ENCODE assay signal across 8 cellular contexts in the genomic region with DNA sequence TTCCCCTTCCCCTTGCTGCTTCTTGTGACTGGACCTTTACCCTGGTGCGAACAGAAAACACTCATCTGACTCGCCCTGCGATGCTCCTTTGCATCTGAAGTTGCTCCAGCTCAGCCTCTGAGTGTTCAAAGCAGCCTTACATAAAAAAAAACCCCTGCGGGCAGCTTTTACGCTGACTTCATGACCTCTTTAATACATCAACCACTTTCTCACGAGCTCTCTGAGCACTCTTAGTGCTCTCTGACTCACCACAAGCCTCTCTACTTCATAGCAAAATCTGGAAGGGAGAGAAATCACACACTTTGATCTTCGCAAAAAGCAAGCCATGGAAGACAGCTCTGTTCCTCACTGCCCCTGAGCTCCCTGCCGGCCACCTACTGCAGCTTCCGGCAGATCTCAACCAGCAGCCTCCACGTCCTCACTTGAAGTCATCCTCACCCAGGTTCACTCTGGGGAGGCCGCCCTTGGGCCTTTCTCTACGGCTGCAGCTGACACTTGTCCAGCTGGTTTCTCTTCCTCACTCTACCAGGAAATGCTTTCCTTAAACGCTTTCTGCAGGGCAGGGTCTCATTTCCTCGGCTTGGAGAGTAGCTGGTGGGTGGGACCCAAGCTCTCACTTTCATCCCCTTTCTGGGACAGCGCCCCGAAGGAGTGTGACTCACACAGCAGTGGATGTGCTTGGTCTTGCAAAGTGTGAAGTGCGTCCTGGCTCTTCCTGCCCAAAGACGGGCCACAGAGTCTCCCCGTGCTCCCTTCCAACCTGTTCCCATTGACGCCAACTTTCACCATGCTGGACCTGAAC. TPM values are rescaled to one million over a fixed set of nuclear protein-coding genes. Genes with fewer than 3 reads are reported as not detected.
DNase-seq lines count a peak whose midpoint lies in the region; ATAC-seq and TF ChIP-seq lines count a peak whose summit lies in the region.
"Had no signal": no experiment of that assay in that cellular context is flagged by ENCODE, and none has a peak within 500 bp of the region (broad histone marks: within the 10 kb centered on the region; RNA-seq: fewer than 3 reads in every experiment).

No MANE protein-coding gene starts in this region.

- WGBS in endodermal cell (ENCODE audit: insufficient coverage in 1 of 2, insufficient read length in 1 of 2), 2 experiments = 66 to 73% methylated on average over 17 to 20 of the region's 20 CpGs

- H3K4me3 Mint-ChIP-seq in endodermal cell = no peak overlapping the region

- no peaks in the 10 kb centered on the region for H3K9me3 Mint-ChIP-seq in endodermal cell

- H3K36me3 ChIP-seq in endodermal cell (ENCODE audit: control insufficient read depth, insufficient read depth, low read length) = no peaks in the 10 kb centered on the region
- H3K36me3 ChIP-seq: ascending aorta had no signal

- DNase-seq in HPDE6-E6E7 (ENCODE audit: extremely low spot score) (peak; percentile 94), fibroblast of mammary gland (ENCODE audit: low read depth) (peak; percentile 96), endodermal cell (no peak)
- DNase-seq in activated CD4-positive, alpha-beta T cell treated with anti-CD3 and anti-CD28 coated beads, Interleukin-2, amount 50 U/mL, for 24 hours (ENCODE audit: low read depth in 1 of 2, low spot score in 1 of 2) = peak; percentile 21 to 54
- DNase-seq in stimulated activated CD4-positive, alpha-beta T cell treated with anti-CD3 and anti-CD28 coated beads, Interleukin-15, amount 100 ng/mL, for 24 hours = peak; percentile 62

- H3K27ac ChIP-seq in endodermal cell (ENCODE audit: low read depth, low read length) = no peak overlapping the region
- H3K27ac ChIP-seq: ascending aorta had no signal

- no peaks in the 10 kb centered on the region for H3K4me1 ChIP-seq in endodermal cell (ENCODE audit: control insufficient read depth, insufficient read depth, low read length)
- H3K4me1 ChIP-seq: ascending aorta had no signal

- H3K4me1 Mint-ChIP-seq in endodermal cell = peaks cover 8% of the 10 kb centered on the region

- H3K9me3 ChIP-seq in endodermal cell (ENCODE audit: control insufficient read depth, low read length) = no peaks in the 10 kb centered on the region
- H3K9me3 ChIP-seq: ascending aorta had no signal

- no peak for TF ChIP-seq CTCF in fibroblast of mammary gland (conservative IDR thresholded peaks at IDR 0.05; ENCODE audit: control insufficient read depth, insufficient read depth, low read depth, low read length)
- no peak for TF ChIP-seq CTCF in endodermal cell (conservative IDR thresholded peaks at IDR 0.05)

- H3K27ac Mint-ChIP-seq in endodermal cell = no peak overlapping the region

- peaks cover 17% of the 10 kb centered on the region for H3K27me3 ChIP-seq in endodermal cell (ENCODE audit: control insufficient read depth, insufficient read depth, low read length, poor library complexity, severe bottlenecking)
- H3K27me3 ChIP-seq: ascending aorta had no signal

- H3K36me3 Mint-ChIP-seq in endodermal cell (ENCODE audit: low read depth) = no peaks in the 10 kb centered on the region

- no peak overlapping the region for H3K9ac ChIP-seq in endodermal cell (ENCODE audit: extremely low read depth, low read length, poor library complexity, severe bottlenecking)

- peaks cover 48% of the 10 kb centered on the region for H3K27me3 Mint-ChIP-seq in endodermal cell (ENCODE audit: insufficient read depth)

- ATAC-seq in GM19023 (IDR thresholded peaks at IDR 0.05; ENCODE audit: unreplicated experiment) (peak; percentile 46), HG03521 (IDR thresholded peaks at IDR 0.05; ENCODE audit: unreplicated experiment) (no peak)

- H3K4me3 ChIP-seq in fibroblast of mammary gland (ENCODE audit: control insufficient read depth, low read depth, low read length) (no peak overlapping the region), endodermal cell (ENCODE audit: low read length) (no peak overlapping the region)
- H3K4me3 ChIP-seq: ascending aorta had no signal

RNA-seq across cellular contexts. Expression of gene SLC34A1, which starts 5.3 kb away (rescaled TPM):
- not detected for total RNA-seq in endodermal cell
- not detected for polyA plus RNA-seq in endodermal cell (2013, experiment 1 of 2)
- polyA plus RNA-seq in endodermal cell (2013, experiment 2 of 2) = not detected
- total RNA-seq: ascending aorta had no signal

RNA-seq across cellular contexts. Expression of gene PFN3, which starts 10.9 kb away (rescaled TPM):
- not detected for total RNA-seq in endodermal cell
- not detected for polyA plus RNA-seq in endodermal cell (2013, experiment 1 of 2)
- polyA plus RNA-seq in endodermal cell (2013, experiment 2 of 2) = not detected
- total RNA-seq: ascending aorta had no signal

RNA-seq across cellular contexts. Expression of gene F12, which starts 19.8 kb away (rescaled TPM):
- total RNA-seq in endodermal cell = 1 to 10 TPM in 1 of 2 donors, under 1 TPM in 1; 0.95 to 2.9 TPM
- polyA plus RNA-seq in endodermal cell (2013, experiment 1 of 2) = 0.75 TPM
- 0.46 TPM for polyA plus RNA-seq in endodermal cell (2013, experiment 2 of 2)
- total RNA-seq: ascending aorta had no signal

RNA-seq across cellular contexts. Expression of gene RGS14, which starts 31.8 kb away (rescaled TPM):
- total RNA-seq in endodermal cell = 10 to 100 TPM; 14.2 to 21.9 TPM
- polyA plus RNA-seq in endodermal cell (2013, experiment 1 of 2) = 17.1 TPM
- polyA plus RNA-seq in endodermal cell (2013, experiment 2 of 2) = 18.7 TPM

RNA-seq across cellular contexts. Expression of gene GRK6, which starts 36.9 kb away (rescaled TPM):
- total RNA-seq in endodermal cell = 10 to 100 TPM; 51.6 to 66.8 TPM
- polyA plus RNA-seq in endodermal cell (2013, experiment 1 of 2) = 31.2 TPM
- 29.2 TPM for polyA plus RNA-seq in endodermal cell (2013, experiment 2 of 2)
